ENCODE assay signal across 32 cellular contexts in genomic region chr15:98476559-98476958, GRCh38.
"Had no signal": no experiment of that assay in that cellular context is flagged by ENCODE, and none has a peak within 500 bp of the region (broad histone marks: within the 10 kb centered on the region; RNA-seq: fewer than 3 reads in every experiment).

No MANE protein-coding gene starts in this region.

- H3K27me3 ChIP-seq: brain microvascular endothelial cell, dorsolateral prefrontal cortex had no signal

- ATAC-seq: activated T-cell treated with anti-CD3 and anti-CD28 coated beads, Interleukin-2, amount 50 U/mL, for 4 hours; activated T-helper 17 cell treated with anti-CD3 and anti-CD28 coated beads, Interleukin-2, amount 50 U/mL, for 72 hours; esophagus mucosa; T-helper 17 cell had no signal

- H3K36me3 ChIP-seq: brain microvascular endothelial cell had no signal

- FAIRE-seq: astrocyte, bronchial epithelial cell, frontal cortex had no signal

- H3K27ac ChIP-seq: brain microvascular endothelial cell, coronary artery, dorsolateral prefrontal cortex had no signal

- H3K27me3 Mint-ChIP-seq: activated CD4-positive, alpha-beta memory T cell treated with anti-CD3 and anti-CD28 coated beads, Interleukin-2, amount 10 ng/mL, durations not matched to agents 7 days and 5 days; activated CD4-positive, alpha-beta T cell treated with anti-CD3 and anti-CD28 coated beads, Interleukin-2, amount 10 ng/mL, durations not matched to agents 7 days and 5 days; central memory CD8-positive, alpha-beta T cell; dendritic cell treated with granulocyte-macrophage colony-stimulating factor and Interleukin-4, amounts not matched to agents 40 ng/mL and 50 ng/mL, for 4 days had no signal

- H3K4me3 ChIP-seq: coronary artery, dorsolateral prefrontal cortex had no signal

- H3K4me1 Mint-ChIP-seq: activated CD4-positive, alpha-beta memory T cell treated with anti-CD3 and anti-CD28 coated beads, Interleukin-2, amount 10 ng/mL, durations not matched to agents 7 days and 5 days; activated CD4-positive, alpha-beta T cell treated with anti-CD3 and anti-CD28 coated beads, Interleukin-2, amount 10 ng/mL, durations not matched to agents 7 days and 5 days; activated T-helper 17 cell treated with anti-CD3 and anti-CD28 coated beads, Interleukin-2, amount 50 U/mL, for 72 hours; central memory CD8-positive, alpha-beta T cell; endodermal cell; T-helper 17 cell had no signal

- DNase-seq: activated CD4-positive, alpha-beta memory T cell treated with anti-CD3 and anti-CD28 coated beads, Interleukin-2, amount 10 ng/mL, durations not matched to agents 7 days and 5 days; activated CD4-positive, alpha-beta T cell treated with anti-CD3 and anti-CD28 coated beads for 1 hour; activated CD4-positive, alpha-beta T cell treated with anti-CD3 and anti-CD28 coated beads for 4 hours; activated CD4-positive, alpha-beta T cell treated with anti-CD3 and anti-CD28 coated beads, Interleukin-2, amount 10 ng/mL, durations not matched to agents 7 days and 5 days; activated CD4-positive, alpha-beta T cell treated with anti-CD3 and anti-CD28 coated beads, Interleukin-2, amount 50 U/mL, for 4 hours; activated CD8-positive, alpha-beta memory T cell treated with anti-CD3 and anti-CD28 coated beads, Interleukin-2, amount 50 U/mL, for 48 hours; activated effector memory CD4-positive, alpha-beta T cell treated with Interleukin-2 at 50 U/mL for 16 hours; activated gamma-delta T cell treated with Interleukin-2 at 50 U/mL for 16 hours; activated naive CD4-positive, alpha-beta T cell treated with anti-CD3 and anti-CD28 coated beads, Interleukin-2, amount 50 U/mL, for 16 hours; activated naive CD4-positive, alpha-beta T cell treated with Interleukin-2 at 50 U/mL for 16 hours; activated T-cell treated with anti-CD3 and anti-CD28 coated beads for 4 hours; activated T-cell treated with anti-CD3 and anti-CD28 coated beads, Interleukin-2, amount 50 U/mL, for 4 hours; amniotic stem cell; anterior cingulate cortex; brain microvascular endothelial cell; dorsolateral prefrontal cortex; effector memory CD4-positive, alpha-beta T cell; endodermal cell; foreskin fibroblast; head of caudate nucleus; T-helper 17 cell; T1000 had no signal

- H3K27ac Mint-ChIP-seq: activated CD4-positive, alpha-beta memory T cell treated with anti-CD3 and anti-CD28 coated beads, Interleukin-2, amount 10 ng/mL, durations not matched to agents 7 days and 5 days; activated CD4-positive, alpha-beta T cell treated with anti-CD3 and anti-CD28 coated beads, Interleukin-2, amount 10 ng/mL, durations not matched to agents 7 days and 5 days; activated naive CD8-positive, alpha-beta T cell; activated T-helper 17 cell treated with anti-CD3 and anti-CD28 coated beads, Interleukin-2, amount 50 U/mL, for 72 hours; dendritic cell treated with granulocyte-macrophage colony-stimulating factor and Interleukin-4, amounts not matched to agents 40 ng/mL and 50 ng/mL, for 4 days; endodermal cell; T-helper 17 cell; T-helper 2 cell treated with Interferon-gamma antibody and Interleukin-4, amounts not matched to agents 5 μg/mL and 100 μg/mL, for 36 hours had no signal

- H3K4me3 Mint-ChIP-seq: activated CD4-positive, alpha-beta memory T cell treated with anti-CD3 and anti-CD28 coated beads, Interleukin-2, amount 10 ng/mL, durations not matched to agents 7 days and 5 days; activated CD4-positive, alpha-beta T cell treated with anti-CD3 and anti-CD28 coated beads, Interleukin-2, amount 10 ng/mL, durations not matched to agents 7 days and 5 days; activated naive CD8-positive, alpha-beta T cell; activated T-cell treated with anti-CD3 and anti-CD28 coated beads, Interleukin-2, amount 50 U/mL, for 4 hours; activated T-helper 17 cell treated with anti-CD3 and anti-CD28 coated beads, Interleukin-2, amount 50 U/mL, for 72 hours; central memory CD8-positive, alpha-beta T cell; dendritic cell treated with granulocyte-macrophage colony-stimulating factor and Interleukin-4, amounts not matched to agents 40 ng/mL and 50 ng/mL, for 4 days; endodermal cell; T-helper 17 cell; T-helper 2 cell treated with Interferon-gamma antibody and Interleukin-4, amounts not matched to agents 5 μg/mL and 100 μg/mL, for 36 hours had no signal
